In genomic region chr11:18618341-18619025, GRCh38 we compare ENCODE assay signal across 9 cellular contexts. TPM values are rescaled to one million over a fixed set of nuclear protein-coding genes. Genes with fewer than 3 reads are reported as not detected.
A peak's percentile ranks its signal among the peaks of the same experiment; 100 is the strongest.
DNase-seq lines count a peak whose midpoint lies in the region; ATAC-seq, FAIRE-seq and TF ChIP-seq lines count a peak whose summit lies in the region.
"Had no signal": no experiment of that assay in that cellular context is flagged by ENCODE, and none has a peak within 500 bp of the region (broad histone marks: within the 10 kb centered on the region; RNA-seq: fewer than 3 reads in every experiment).

No MANE protein-coding gene starts in this region.

- in situ Hi-C loops in GM12878 (cut with MboI), result no loop called here

- peaks cover 37% of the 10 kb centered on the region for H3K36me3 Mint-ChIP-seq in activated naive CD4-positive, alpha-beta T cell treated with anti-CD3 and anti-CD28 coated beads, Interleukin-2, amount 10 ng/mL, durations not matched to agents 7 days and 5 days

- no peak for DNase-seq in activated naive CD4-positive, alpha-beta T cell treated with anti-CD3 and anti-CD28 coated beads, Interleukin-2, amount 10 ng/mL, durations not matched to agents 7 days and 5 days
- DNase-seq in activated naive CD4-positive, alpha-beta T cell treated with anti-CD3 and anti-CD28 coated beads, Interleukin-2, amount 50 U/mL, for 16 hours, result no peak
- DNase-seq in GM12878 (ENCODE audit: low read depth, low spot score) (no peak), inferior parietal cortex (ENCODE audit: extremely low spot score) (peak; percentile 37), upper lobe of left lung (no peak), SIG-M5 treated with dmso at 0.1 percent for 504 hours (lab: John Stamatoyannopoulos, UW; ENCODE audit: unreplicated experiment) (no peak), kidney tubule cell (ENCODE audit: low spot score) (no peak)

- H3K9ac ChIP-seq in GM12878 (ENCODE audit: control insufficient read depth, insufficient read depth, low read length), result no peak overlapping the region

- peaks cover 13% of the 10 kb centered on the region in 2 experiments for H3K36me3 ChIP-seq in GM12878 (ENCODE audit: control insufficient read depth in 2 of 2, insufficient read depth in 2 of 2, low read length in 1 of 2)
- H3K36me3 ChIP-seq in upper lobe of left lung, result peaks cover 10 to 27% (median 24%) of the 10 kb centered on the region in 4 donors

- H3K9me3 ChIP-seq in GM12878 (replicated peaks; ENCODE audit: control insufficient read depth, insufficient read depth, low read length), result no peaks in the 10 kb centered on the region; the same call in 2 of the 3 replicates
- no peaks in the 10 kb centered on the region for H3K9me3 ChIP-seq in upper lobe of left lung

- H2AFZ ChIP-seq in GM12878 (ENCODE audit: control insufficient read depth, low read depth, low read length), result no peak overlapping the region

- TF ChIP-seq CTCF in GM12878 (IDR thresholded peaks at IDR 0.05 in 2 of 3, conservative IDR thresholded peaks at IDR 0.05 in 1 of 3; ENCODE audit: control insufficient read depth in 2 of 3, extremely low read depth in 1 of 3, insufficient read depth in 1 of 3, low read depth in 3 of 3, low read length in 3 of 3), result no peak
- TF ChIP-seq CTCF in upper lobe of left lung (IDR thresholded peaks at IDR 0.05), result no peak

- peak overlapping the region; percentile 1; the same call in 1 of the 2 replicates for H3K4me2 ChIP-seq in GM12878 (ENCODE audit: control insufficient read depth, insufficient read depth)

- H3K4me3 ChIP-seq in GM12878, result peak overlapping the region; percentile 20; the same call in 1 of the 2 replicates
- H3K4me3 ChIP-seq in upper lobe of left lung, result no peak overlapping the region

- H3K27me3 ChIP-seq in GM12878 (replicated peaks in 1 of 2; ENCODE audit: control insufficient read depth in 2 of 2, insufficient read depth in 2 of 2, low read length in 1 of 2) (no peaks in the 10 kb centered on the region), upper lobe of left lung (no peaks in the 10 kb centered on the region)

- H3K4me3 Mint-ChIP-seq in activated naive CD4-positive, alpha-beta T cell treated with anti-CD3 and anti-CD28 coated beads, Interleukin-2, amount 10 ng/mL, durations not matched to agents 7 days and 5 days, result peak overlapping the region; percentile 59

- POLR2A ChIA-PET in GM12878 (lab: Charles Lee), result interaction anchor here (1.0 to 1.9 kb wide), 4 partner anchors 10 to 28 kb away, joined by 3 to 9 read pairs (median 4); no protein-coding TSS in a partner anchor

- H3K4me1 ChIP-seq in GM12878 (ENCODE audit: control insufficient read depth, insufficient read depth, low read length), result peaks cover 38% of the 10 kb centered on the region
- peaks cover 13 to 22% (median 16%) of the 10 kb centered on the region in 4 donors for H3K4me1 ChIP-seq in upper lobe of left lung

- CTCF ChIA-PET in activated naive CD4-positive, alpha-beta T cell treated with anti-CD3 and anti-CD28 coated beads, Interleukin-2, amount 10 ng/mL, durations not matched to agents 7 days and 5 days (lab: Charles Lee), result interaction anchor here (0.9 to 3.8 kb wide), 5 partner anchors 13 to 103 kb away, joined by 4 to 15 read pairs (median 5); partner anchors contain the start of gene SPTY2D1
- CTCF ChIA-PET in GM12878 (lab: Yijun Ruan, JAX), result interaction anchor here (0.8 to 6.7 kb wide), 10 partner anchors 8 to 146 kb away, joined by 3 to 80 read pairs (median 4); partner anchors contain the start of genes SPTY2D1 and TSG101

- RAD21 ChIA-PET in GM12878 (lab: Charles Lee; ENCODE audit: unreplicated experiment), result interaction anchor here (1.3 to 6.7 kb wide), 3 partner anchors 14 to 30 kb away, joined by 3 to 77 read pairs (median 4); partner anchors contain the start of genes SPTY2D1 and UEVLD

- ATAC-seq in GM12878, result no peak
- ATAC-seq in upper lobe of left lung (ENCODE audit: low FRiP score in 2 of 2), result peak in 1 of 2 donors; percentile 48
- no peak for ATAC-seq in GM18519 (IDR thresholded peaks at IDR 0.05; ENCODE audit: low FRiP score, unreplicated experiment)

- H3K79me2 ChIP-seq in GM12878 (ENCODE audit: control insufficient read depth, insufficient read depth, low read length), result peaks cover 47% of the 10 kb centered on the region

- FAIRE-seq in GM12878 (lab: Jason Lieb, UNC), result peak; percentile 23

- 0 out of 2 replicates have a peak, but pooled peaks cover 2% of the 10 kb centered on the region for H4K20me1 ChIP-seq in GM12878 (ENCODE audit: control insufficient read depth, insufficient read depth)

- WGBS in GM12878 (ENCODE audit: insufficient coverage, insufficient replicate concordance, low lambda C conversion rate, missing lambda C conversion rate), result 42% methylated on average over 5 of the region's 5 CpGs
- 34 to 38% methylated on average over 5 of the region's 5 CpGs for WGBS in upper lobe of left lung, 2 donors

- peak overlapping the region; percentile 83 for H3K27ac Mint-ChIP-seq in activated naive CD4-positive, alpha-beta T cell treated with anti-CD3 and anti-CD28 coated beads, Interleukin-2, amount 10 ng/mL, durations not matched to agents 7 days and 5 days
- H3K27ac Mint-ChIP-seq: progenitor cell of endocrine pancreas had no signal

- no TSS peak for BruUV-seq in GM12878 (replicated peaks; lab: Mats Ljungman, UMichigan)

- TF ChIP-seq POLR2A in GM12878 (IDR thresholded peaks at IDR 0.05; ENCODE audit: low read depth, low read length) (no peak), upper lobe of left lung (IDR thresholded peaks at IDR 0.05) (no peak)

- H3K4me1 Mint-ChIP-seq in activated naive CD4-positive, alpha-beta T cell treated with anti-CD3 and anti-CD28 coated beads, Interleukin-2, amount 10 ng/mL, durations not matched to agents 7 days and 5 days, result peaks cover 59% of the 10 kb centered on the region

- TF ChIP-seq EP300 in GM12878 (IDR thresholded peaks at IDR 0.05; ENCODE audit: borderline replicate concordance in 1 of 2, control insufficient read depth in 1 of 2, low read depth in 2 of 2, low read length in 2 of 2) (no peak), upper lobe of left lung (IDR thresholded peaks at IDR 0.05) (no peak)

- intact Hi-C loops in GM12878 (cut with micrococcal nuclease; ENCODE audit: unreplicated experiment), result no loop called here

- SMC1A ChIA-PET in GM12878 (lab: Charles Lee; ENCODE audit: uncharacterized antibody, unreplicated experiment), result interaction anchor here (1.1 to 13.9 kb wide), 6 partner anchors 8 to 150 kb away, joined by 3 to 188 read pairs (median 7); partner anchors contain the start of genes SPTY2D1 and UEVLD

- H3K27ac ChIP-seq in GM12878 (ENCODE audit: control insufficient read depth, insufficient read depth) (0 out of 2 replicates have a peak overlapping the region, but pooled peaks have one; percentile 15), upper lobe of left lung (peak overlapping the region in 3 of 4 donors; percentile 15 to 37 (median 23))

- no peaks in the 10 kb centered on the region for H3K9me3 Mint-ChIP-seq in activated naive CD4-positive, alpha-beta T cell treated with anti-CD3 and anti-CD28 coated beads, Interleukin-2, amount 10 ng/mL, durations not matched to agents 7 days and 5 days

- TF ChIP-seq RAD21 in GM12878 (IDR thresholded peaks at IDR 0.05; ENCODE audit: insufficient read depth, low read depth, low read length), result no peak

- H3K27me3 Mint-ChIP-seq in activated naive CD4-positive, alpha-beta T cell treated with anti-CD3 and anti-CD28 coated beads, Interleukin-2, amount 10 ng/mL, durations not matched to agents 7 days and 5 days, result no peaks in the 10 kb centered on the region
- H3K27me3 Mint-ChIP-seq: progenitor cell of endocrine pancreas had no signal

RNA-seq across cellular contexts. Expression of gene SPTY2D1, which starts 15.7 kb away (rescaled TPM):
- total RNA-seq in GM12878 (2013; cell fraction: nucleolus; rRNA removed), result 19.2 and 21.6 TPM in 2 replicates
- total RNA-seq in GM12878 (2014; rRNA removed) (13.9 and 15.4 TPM in 2 replicates), GM12878 (2014; rRNA removed; fragmentation: Illumina TruSeq; extraction: Trizol) (20.3 and 21.2 TPM in 2 replicates), GM12878 (2021) (15.8 and 16.0 TPM in 2 replicates), upper lobe of left lung (10 to 100 TPM in 5 of 6 donors, 1 to 10 TPM in 1; 10.0 to 25.5 (median 18.6) TPM)
- 8.6 TPM for polyA plus RNA-seq in GM12878 (2011; ENCODE audit: low read depth)
- polyA plus RNA-seq in GM12878 (2011; rRNA removed) (14.9 and 24.3 TPM in 2 replicates), GM12878 (2014; fragmentation: Illumina TruSeq; extraction: Trizol) (28.5 and 31.1 TPM in 2 replicates), GM12878 (2014; fragmentation: Nextera tagmentation; extraction: Ambion mirVana) (1 to 10 TPM; 4.6 to 4.7 TPM), GM12878 (2014; rRNA removed) (9.8 and 12.2 TPM in 2 replicates), GM12878 (2016; fragmentation: Nextera tagmentation; extraction: Ambion mirVana) (10 to 100 TPM; 18.2 to 18.6 TPM)
- polyA plus RNA-seq in GM12878 (2011; cell fraction: cytosol; rRNA removed), result 12.8 and 16.4 TPM in 2 replicates
- 6.8 and 8.2 TPM in 2 replicates for polyA plus RNA-seq in GM12878 (2011; cell fraction: nucleus; rRNA removed)
- 13.0 and 13.5 TPM in 2 replicates for polyA plus RNA-seq in GM12878 (2012)
- polyA minus RNA-seq in GM12878 (2011; rRNA and poly(A)+ RNA removed), result 11.6 and 23.3 TPM in 2 replicates
- 7.9 and 8.3 TPM in 2 replicates for polyA minus RNA-seq in GM12878 (2011; cell fraction: cytosol; rRNA and poly(A)+ RNA removed)
- polyA minus RNA-seq in GM12878 (2011; cell fraction: nucleus; rRNA and poly(A)+ RNA removed), result 3.3 and 5.6 TPM in 2 replicates

RNA-seq across cellular contexts. Expression of gene MISFA, which starts 18.9 kb away (rescaled TPM):
- total RNA-seq in GM12878 (2013; cell fraction: nucleolus; rRNA removed), result 1.4 and 2.3 TPM in 2 replicates
- total RNA-seq in GM12878 (2014; rRNA removed) (1.0 and 3.3 TPM in 2 replicates), GM12878 (2014; rRNA removed; fragmentation: Illumina TruSeq; extraction: Trizol) (2.9 and 3.9 TPM in 2 replicates), GM12878 (2021) (3.8 and 4.6 TPM in 2 replicates), upper lobe of left lung (1 to 10 TPM in 3 of 6 donors, under 1 TPM in 1, not detected in 2; 0.76 to 6.0 (median 1.8) TPM)
- 3.5 TPM for polyA plus RNA-seq in GM12878 (2011; ENCODE audit: low read depth)
- polyA plus RNA-seq in GM12878 (2011; rRNA removed) (1.3 and 3.7 TPM in 2 replicates), GM12878 (2014; fragmentation: Illumina TruSeq; extraction: Trizol) (0.88 TPM in 1 of 2 replicates, not detected in the other), GM12878 (2014; fragmentation: Nextera tagmentation; extraction: Ambion mirVana) (1 to 10 TPM; 2.1 to 2.8 TPM), GM12878 (2014; rRNA removed) (2.5 TPM in 1 of 2 replicates, not detected in the other), GM12878 (2016; fragmentation: Nextera tagmentation; extraction: Ambion mirVana) (1 to 10 TPM; 2.3 TPM)
- 0.59 and 1.1 TPM in 2 replicates for polyA plus RNA-seq in GM12878 (2011; cell fraction: cytosol; rRNA removed)
- 0.35 and 1.2 TPM in 2 replicates for polyA plus RNA-seq in GM12878 (2011; cell fraction: nucleus; rRNA removed)
- 2.0 and 2.8 TPM in 2 replicates for polyA plus RNA-seq in GM12878 (2012)
- 0.72 and 1.5 TPM in 2 replicates for polyA minus RNA-seq in GM12878 (2011; rRNA and poly(A)+ RNA removed)
- not detected in 2 replicates for polyA minus RNA-seq in GM12878 (2011; cell fraction: cytosol; rRNA and poly(A)+ RNA removed)
- 2.2 and 4.2 TPM in 2 replicates for polyA minus RNA-seq in GM12878 (2011; cell fraction: nucleus; rRNA and poly(A)+ RNA removed)

RNA-seq across cellular contexts. Expression of gene UEVLD, which starts 29.9 kb away (rescaled TPM):
- total RNA-seq in GM12878 (2013; cell fraction: nucleolus; rRNA removed), result 20.9 and 21.3 TPM in 2 replicates
- 13.5 and 14.7 TPM in 2 replicates for total RNA-seq in GM12878 (2014; rRNA removed)
- 14.4 and 14.7 TPM in 2 replicates for total RNA-seq in GM12878 (2014; rRNA removed; fragmentation: Illumina TruSeq; extraction: Trizol)
- 10.2 and 12.0 TPM in 2 replicates for total RNA-seq in GM12878 (2021)
- polyA plus RNA-seq in GM12878 (2011; ENCODE audit: low read depth), result 4.3 TPM
- polyA plus RNA-seq in GM12878 (2011; rRNA removed), result 16.3 and 23.8 TPM in 2 replicates
- polyA plus RNA-seq in GM12878 (2011; cell fraction: cytosol; rRNA removed), result 6.4 and 10.2 TPM in 2 replicates
- polyA plus RNA-seq in GM12878 (2011; cell fraction: nucleus; rRNA removed), result 5.9 TPM in 2 replicates
- polyA plus RNA-seq in GM12878 (2012), result 6.9 and 7.3 TPM in 2 replicates
- polyA plus RNA-seq in GM12878 (2014; fragmentation: Illumina TruSeq; extraction: Trizol), result 14.1 and 16.1 TPM in 2 replicates
- polyA plus RNA-seq in GM12878 (2014; fragmentation: Nextera tagmentation; extraction: Ambion mirVana), result 1 to 10 TPM; 6.5 to 9.6 TPM
- 8.0 and 10.6 TPM in 2 replicates for polyA plus RNA-seq in GM12878 (2014; rRNA removed)
- polyA plus RNA-seq in GM12878 (2016; fragmentation: Nextera tagmentation; extraction: Ambion mirVana), result 10 to 100 TPM; 13.3 to 13.8 TPM
- polyA minus RNA-seq in GM12878 (2011; rRNA and poly(A)+ RNA removed), result 13.9 and 20.8 TPM in 2 replicates
- polyA minus RNA-seq in GM12878 (2011; cell fraction: cytosol; rRNA and poly(A)+ RNA removed), result 3.0 and 3.7 TPM in 2 replicates
- 5.4 and 8.0 TPM in 2 replicates for polyA minus RNA-seq in GM12878 (2011; cell fraction: nucleus; rRNA and poly(A)+ RNA removed)
- 10 to 100 TPM; 10.3 to 26.0 (median 19.1) TPM for total RNA-seq in upper lobe of left lung
